Comparison of ENCODE assay signal across 1 cellular context in genomic region chr7:157009170-157009777, GRCh38.
TF ChIP-seq lines count a peak whose summit lies in the region.

No MANE protein-coding gene starts in this region.

TF ChIP-seq in HepG2, 621 proteins besides CTCF, POLR2A, EP300 and RAD21 (continued from another document):
- TF ChIP-seq TBX2 (CRISPR knock-in tag; IDR thresholded peaks at IDR 0.05; ENCODE audit: borderline replicate concordance) (peak; percentile 40), HOXA3 (CRISPR knock-in tag; IDR thresholded peaks at IDR 0.05) (peak; percentile 27; the same call in 1 of the 2 replicates), RFXANK (CRISPR knock-in tag; IDR thresholded peaks at IDR 0.05) (no peak), TCF7 (IDR thresholded peaks at IDR 0.05; ENCODE audit: low read depth) (no peak), ZFX (CRISPR knock-in tag; IDR thresholded peaks at IDR 0.05; ENCODE audit: low read depth) (peak; percentile 79; the same call in 1 of the 2 replicates)
